12 cellular contexts compared by ENCODE assay signal in the genomic region with DNA sequence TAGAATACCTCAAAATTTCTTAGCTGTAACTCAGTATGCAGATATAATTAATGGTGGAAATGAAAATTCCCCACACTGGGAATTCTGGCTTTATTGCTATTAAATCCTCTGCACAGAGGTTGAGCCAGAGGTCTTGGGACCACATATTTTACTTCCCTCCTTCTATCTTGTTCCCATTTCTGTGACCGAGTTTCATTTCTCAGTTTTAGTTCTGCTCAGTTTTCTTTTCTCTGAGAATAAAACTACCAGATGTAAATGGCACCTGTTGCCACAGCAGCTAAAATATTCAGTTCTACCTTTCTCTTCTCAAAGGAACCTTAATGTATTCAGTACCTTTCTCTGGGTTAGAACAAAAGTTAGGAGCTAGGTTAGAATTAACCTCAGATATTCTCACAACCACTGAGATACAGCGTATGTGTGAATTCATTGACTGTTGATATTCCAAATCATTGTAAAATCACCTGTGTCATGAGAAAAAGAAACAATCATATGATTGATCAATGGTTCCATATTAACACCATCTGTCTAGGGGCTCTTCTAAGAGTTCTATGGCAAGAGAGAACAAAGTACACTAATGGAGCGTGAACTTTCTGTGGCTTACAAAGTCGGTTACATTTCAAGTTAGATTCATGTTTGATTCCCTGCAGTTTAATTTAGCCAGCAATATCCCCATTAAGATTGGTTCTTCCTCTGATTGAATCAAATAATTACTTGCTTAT.
DNase-seq lines count a peak whose midpoint lies in the region; ATAC-seq and TF ChIP-seq lines count a peak whose summit lies in the region.
"Had no signal": no experiment of that assay in that cellular context is flagged by ENCODE, and none has a peak within 500 bp of the region (broad histone marks: within the 10 kb centered on the region; RNA-seq: fewer than 3 reads in every experiment).

No MANE protein-coding gene starts in this region.

- CTCF ChIA-PET in activated CD4-positive, alpha-beta memory T cell treated with anti-CD3 and anti-CD28 coated beads, Interleukin-2, amount 10 ng/mL, durations not matched to agents 7 days and 5 days (lab: Charles Lee), result no interaction called here

- H3K4me1 ChIP-seq in KMS-11 (ENCODE audit: low read depth, poor library complexity, severe bottlenecking) (peaks cover 35% of the 10 kb centered on the region), SJCRH30 (no peaks in the 10 kb centered on the region)

- H3K27ac ChIP-seq in KMS-11 (peak overlapping the region; percentile 34; the same call in 1 of the 2 replicates), SJCRH30 (no peak overlapping the region)

- no peaks in the 10 kb centered on the region for H3K27me3 ChIP-seq in KMS-11 (ENCODE audit: insufficient read depth, low read depth)
- H3K27me3 ChIP-seq in SJCRH30, result no peaks in the 10 kb centered on the region

- H3K4me2 ChIP-seq in KMS-11, result peak overlapping the region; percentile 55

- H3K4me3 Mint-ChIP-seq in activated CD4-positive, alpha-beta memory T cell treated with anti-CD3 and anti-CD28 coated beads, Interleukin-2, amount 10 ng/mL, durations not matched to agents 7 days and 5 days, result no peak overlapping the region
- H3K4me3 Mint-ChIP-seq: activated CD8-positive, alpha-beta memory T cell treated with anti-CD3 and anti-CD28 coated beads, Interleukin-2, amount 10 ng/mL, durations not matched to agents 7 days and 5 days; immature natural killer cell; T-helper 1 cell treated with Interleukin-12 subunit alpha and Interleukin-12 subunit beta and Interleukin-4 antibody, amounts not matched to agents 30 μg/mL and 1 μg/mL, for 36 hours had no signal

- ATAC-seq in GM18498 (IDR thresholded peaks at IDR 0.05; ENCODE audit: unreplicated experiment) (peak; percentile 97), GM19463 (IDR thresholded peaks at IDR 0.05; ENCODE audit: unreplicated experiment) (peak; percentile 94), HG02943 (IDR thresholded peaks at IDR 0.05; ENCODE audit: low read depth, unreplicated experiment) (peak; percentile 95)
- ATAC-seq: activated CD8-positive, alpha-beta memory T cell treated with anti-CD3 and anti-CD28 coated beads, Interleukin-2, amount 10 ng/mL, durations not matched to agents 7 days and 5 days had no signal

- H2AFZ ChIP-seq in KMS-11 (ENCODE audit: low read depth), result no peak overlapping the region

- H3K9ac ChIP-seq in KMS-11, result no peak overlapping the region

- no peaks in the 10 kb centered on the region for H3K9me3 ChIP-seq in SJCRH30 (replicated peaks)

- H3K27me3 Mint-ChIP-seq in activated CD4-positive, alpha-beta memory T cell treated with anti-CD3 and anti-CD28 coated beads, Interleukin-2, amount 10 ng/mL, durations not matched to agents 7 days and 5 days, result no peaks in the 10 kb centered on the region
- H3K27me3 Mint-ChIP-seq: activated CD8-positive, alpha-beta memory T cell treated with anti-CD3 and anti-CD28 coated beads, Interleukin-2, amount 10 ng/mL, durations not matched to agents 7 days and 5 days had no signal

- H3K4me3 ChIP-seq in KMS-11 (IDR thresholded peaks at IDR 0.05; ENCODE audit: insufficient read depth, low read depth, low read length) (no peak overlapping the region), SJCRH30 (no peak overlapping the region)

- H3K36me3 Mint-ChIP-seq in activated CD4-positive, alpha-beta memory T cell treated with anti-CD3 and anti-CD28 coated beads, Interleukin-2, amount 10 ng/mL, durations not matched to agents 7 days and 5 days (ENCODE audit: low read depth), result no peaks in the 10 kb centered on the region
- H3K36me3 Mint-ChIP-seq: activated CD8-positive, alpha-beta memory T cell treated with anti-CD3 and anti-CD28 coated beads, Interleukin-2, amount 10 ng/mL, durations not matched to agents 7 days and 5 days; immature natural killer cell had no signal

- no peaks in the 10 kb centered on the region for H3K36me3 ChIP-seq in KMS-11 (ENCODE audit: insufficient read depth)
- no peaks in the 10 kb centered on the region for H3K36me3 ChIP-seq in SJCRH30

- no peak for DNase-seq in activated CD4-positive, alpha-beta memory T cell treated with anti-CD3 and anti-CD28 coated beads, Interleukin-2, amount 10 ng/mL, durations not matched to agents 7 days and 5 days
- DNase-seq in cortex of kidney (lab: John Stamatoyannopoulos, UW) (no peak), KG1 (lab: John Stamatoyannopoulos, UW) (no peak), SJCRH30 (no peak)
- DNase-seq: activated CD8-positive, alpha-beta memory T cell treated with anti-CD3 and anti-CD28 coated beads, Interleukin-2, amount 10 ng/mL, durations not matched to agents 7 days and 5 days; C1 segment of cervical spinal cord; immature natural killer cell had no signal

- no peaks in the 10 kb centered on the region for H3K79me2 ChIP-seq in KMS-11 (ENCODE audit: insufficient read depth, low read depth)

- H3K9me3 Mint-ChIP-seq in activated CD4-positive, alpha-beta memory T cell treated with anti-CD3 and anti-CD28 coated beads, Interleukin-2, amount 10 ng/mL, durations not matched to agents 7 days and 5 days, result no peaks in the 10 kb centered on the region

- no peak overlapping the region for H3K27ac Mint-ChIP-seq in activated CD4-positive, alpha-beta memory T cell treated with anti-CD3 and anti-CD28 coated beads, Interleukin-2, amount 10 ng/mL, durations not matched to agents 7 days and 5 days
- H3K27ac Mint-ChIP-seq: activated CD8-positive, alpha-beta memory T cell treated with anti-CD3 and anti-CD28 coated beads, Interleukin-2, amount 10 ng/mL, durations not matched to agents 7 days and 5 days; immature natural killer cell; T-helper 1 cell treated with Interleukin-12 subunit alpha and Interleukin-12 subunit beta and Interleukin-4 antibody, amounts not matched to agents 30 μg/mL and 1 μg/mL, for 36 hours had no signal

- POLR2A ChIA-PET in activated CD4-positive, alpha-beta memory T cell treated with anti-CD3 and anti-CD28 coated beads, Interleukin-2, amount 10 ng/mL, durations not matched to agents 7 days and 5 days (lab: Charles Lee), result interaction anchor here (0.6 kb wide), 1 partner anchor 1747 kb away, joined by 3 read pairs; no protein-coding TSS in a partner anchor

- TF ChIP-seq CTCF in KMS-11 (conservative IDR thresholded peaks at IDR 0.05; ENCODE audit: low read depth, low read length), result no peak

- no peaks in the 10 kb centered on the region for H4K20me1 ChIP-seq in KMS-11 (ENCODE audit: insufficient read depth)

- no peaks in the 10 kb centered on the region for H3K4me1 Mint-ChIP-seq in activated CD4-positive, alpha-beta memory T cell treated with anti-CD3 and anti-CD28 coated beads, Interleukin-2, amount 10 ng/mL, durations not matched to agents 7 days and 5 days
- H3K4me1 Mint-ChIP-seq: activated CD8-positive, alpha-beta memory T cell treated with anti-CD3 and anti-CD28 coated beads, Interleukin-2, amount 10 ng/mL, durations not matched to agents 7 days and 5 days; immature natural killer cell had no signal
